14 cellular contexts compared by ENCODE assay signal in genomic region chr12:121709478-121709890, GRCh38. TPM values are rescaled to one million over a fixed set of nuclear protein-coding genes. Genes with fewer than 3 reads are reported as not detected.
DNase-seq lines count a peak whose midpoint lies in the region; ATAC-seq and TF ChIP-seq lines count a peak whose summit lies in the region.
"Had no signal": no experiment of that assay in that cellular context is flagged by ENCODE, and none has a peak within 500 bp of the region (broad histone marks: within the 10 kb centered on the region; RNA-seq: fewer than 3 reads in every experiment).

No MANE protein-coding gene starts in this region.

- H3K4me2 ChIP-seq in BLaER1 = peak overlapping the region; percentile 49

- DNase-seq in LHCN-M2 (ENCODE audit: low read depth) (peak; percentile 68), cerebellar cortex (ENCODE audit: low spot score) (peak; percentile 40), left lung (no peak), HAP-1 (ENCODE audit: low spot score in 2 of 2) (no peak), ureter (ENCODE audit: low spot score) (no peak), NCI-H1048 (lab: John Stamatoyannopoulos, UW) (no peak), NCI-H2227 treated with DMSO at 0.1 percent for 48 hours (lab: John Stamatoyannopoulos, UW) (no peak)
- DNase-seq: CD4-positive, alpha-beta T cell; colonic mucosa; NCI-H1694 treated with DMSO at 0.1 percent for 48 hours; stimulated activated naive B cell treated with anti-CD40 and anti-IgM and Interleukin-4, amounts not matched to agents 10 μg/mL and 1 μg/mL and 100 μg/mL, for 72 hours had no signal

- H3K4me3 ChIP-seq in BLaER1 (no peak overlapping the region), left lung (no peak overlapping the region), HAP-1 (no peak overlapping the region)
- H3K4me3 ChIP-seq: colonic mucosa had no signal

- peaks cover 13% of the 10 kb centered on the region for H4K20me1 ChIP-seq in BLaER1

- no peak overlapping the region for H3K27ac ChIP-seq in BLaER1
- H3K27ac ChIP-seq in left lung = peak overlapping the region; percentile 31 to 50
- H3K27ac ChIP-seq: colonic mucosa had no signal

- no peak overlapping the region for H3K9ac ChIP-seq in BLaER1

- H3K27me3 ChIP-seq in BLaER1 (no peaks in the 10 kb centered on the region), left lung (no peaks in the 10 kb centered on the region), HAP-1 (ENCODE audit: low read depth) (no peaks in the 10 kb centered on the region)
- H3K27me3 ChIP-seq: colonic mucosa had no signal

- peak; percentile 47 for ATAC-seq in left lung
- ATAC-seq: activated T-helper 17 cell treated with anti-CD3 and anti-CD28 coated beads, Interleukin-2, amount 50 U/mL, for 72 hours; Right ventricle myocardium inferior; stimulated activated naive B cell treated with anti-CD40 and anti-IgM and Interleukin-4, amounts not matched to agents 10 μg/mL and 1 μg/mL and 100 μg/mL, for 72 hours had no signal

- TF ChIP-seq CTCF in left lung (IDR thresholded peaks at IDR 0.05) = no peak

- peaks cover 13% of the 10 kb centered on the region for H3K9me3 ChIP-seq in BLaER1
- H3K9me3 ChIP-seq in left lung = no peaks in the 10 kb centered on the region
- H3K9me3 ChIP-seq in HAP-1 = no peaks in the 10 kb centered on the region
- H3K9me3 ChIP-seq: colonic mucosa had no signal

- in situ Hi-C loops in HAP-1 (cut with MboI; ENCODE audit: low sequenced_read_pairs) = no loop called here

- H3K4me1 ChIP-seq in BLaER1 (peaks cover 39% of the 10 kb centered on the region), left lung (peaks cover 8 to 26% of the 10 kb centered on the region in 2 donors), HAP-1 (peaks cover 10% of the 10 kb centered on the region)

- H3K36me3 ChIP-seq in BLaER1 (no peaks in the 10 kb centered on the region), left lung (no peaks in the 10 kb centered on the region), HAP-1 (replicated peaks) (no peaks in the 10 kb centered on the region; the same call in 1 of the 2 replicates)
- H3K36me3 ChIP-seq: colonic mucosa had no signal

- intact Hi-C loops in left lung (cut with DNase I) = no loop called here

RNA-seq across cellular contexts. Expression of gene TMEM120B, which starts 3.1 kb away (rescaled TPM):
- 13.0 and 13.6 TPM in 2 replicates for total RNA-seq in LHCN-M2 (2014; rRNA removed)
- 8.6 TPM for polyA plus RNA-seq in LHCN-M2 (2012)
- total RNA-seq in left lung = 10 to 100 TPM; 13.9 to 17.7 TPM
- 16.7 TPM for total RNA-seq in ureter

RNA-seq across cellular contexts. Expression of gene MORN3, which starts 40.0 kb away (rescaled TPM):
- total RNA-seq in LHCN-M2 (2014; rRNA removed) (0.06 TPM in 1 of 2 replicates, not detected in the other), left lung (1 to 10 TPM in 1 of 2 donors, under 1 TPM in 1; 0.17 to 1.0 TPM), ureter (1.8 TPM)
- 0.29 TPM for polyA plus RNA-seq in LHCN-M2 (2012)
- total RNA-seq: colonic mucosa had no signal

Comparison
In these comparisons a context has a peak if more than half of its experiments do, and no peak if none do; other contexts are left out.
1. DNase-seq: peak in LHCN-M2 (single experiment) and cerebellar cortex (single experiment); none in left lung (0 of 2), HAP-1 (0 of 2), ureter (single experiment), NCI-H1048 (single experiment) and NCI-H2227 treated with DMSO at 0.1 percent for 48 hours (single experiment).